Comparison of ENCODE assay signal across 10 cellular contexts in genomic region chr16:56970934-56971767, GRCh38. TPM values are rescaled to one million over a fixed set of nuclear protein-coding genes. Genes with fewer than 3 reads are reported as not detected.
A peak's percentile ranks its signal among the peaks of the same experiment; 100 is the strongest.
DNase-seq lines count a peak whose midpoint lies in the region; ATAC-seq, FAIRE-seq and TF ChIP-seq lines count a peak whose summit lies in the region.
"Had no signal": no experiment of that assay in that cellular context is flagged by ENCODE, and none has a peak within 500 bp of the region (broad histone marks: within the 10 kb centered on the region; RNA-seq: fewer than 3 reads in every experiment).

No MANE protein-coding gene starts in this region.

- no peaks in the 10 kb centered on the region for H3K4me1 ChIP-seq in right cardiac atrium (ENCODE audit: control insufficient read depth, insufficient read depth, low read length)

- ATAC-seq in GM19455 (IDR thresholded peaks at IDR 0.05; ENCODE audit: unreplicated experiment): peak; percentile 71
- ATAC-seq in HG03097 (IDR thresholded peaks at IDR 0.05; ENCODE audit: low FRiP score, unreplicated experiment): peak; percentile 79
- no peak for ATAC-seq in right cardiac atrium

- DNase-seq in EL: peak; percentile 34
- peak; percentile 78 for DNase-seq in amniotic epithelial cell (ENCODE audit: low read depth)
- no peak for DNase-seq in LoVo (ENCODE audit: low spot score)
- no peak for DNase-seq in dorsolateral prefrontal cortex
- no peak for DNase-seq in H54 (ENCODE audit: insufficient read length, low spot score)
- no peak for DNase-seq in right cardiac atrium

- TF ChIP-seq POLR2A in H54 (IDR thresholded peaks at IDR 0.05; ENCODE audit: low read depth, low read length): no peak

- H3K27me3 ChIP-seq in dorsolateral prefrontal cortex (no peaks in the 10 kb centered on the region), right cardiac atrium (ENCODE audit: control insufficient read depth, insufficient read depth) (no peaks in the 10 kb centered on the region)

- H3K9me3 ChIP-seq in right cardiac atrium (ENCODE audit: control insufficient read depth, low read length): no peaks in the 10 kb centered on the region

- no peak for FAIRE-seq in H54 (lab: Jason Lieb, UNC)

- WGBS in right cardiac atrium: 56% methylated on average over 8 of the region's 8 CpGs

- no peak for TF ChIP-seq CTCF in dorsolateral prefrontal cortex (IDR thresholded peaks at IDR 0.05 in 54 of 56, conservative IDR thresholded peaks at IDR 0.05 in 2 of 56; ENCODE audit: low read depth in 1 of 56, partially characterized antibody in 56 of 56)

- intact Hi-C loops in dorsolateral prefrontal cortex (cut with DNase I) (loop anchor here in 1 of 2 donors (5.0 kb wide), 1 partner anchor 66 kb away; no protein-coding TSS in a partner anchor), right cardiac atrium (cut with DNase I) (no loop called here)

- H3K4me3 ChIP-seq in dorsolateral prefrontal cortex: no peak overlapping the region
- no peak overlapping the region for H3K4me3 ChIP-seq in right cardiac atrium (ENCODE audit: low read length)

- H3K27ac ChIP-seq in dorsolateral prefrontal cortex (no peak overlapping the region), right cardiac atrium (ENCODE audit: low read length) (no peak overlapping the region)
- H3K27ac ChIP-seq: KMS-11 had no signal

RNA-seq across cellular contexts. Expression of gene CETP, which starts 9.4 kb away (rescaled TPM):
- total RNA-seq in dorsolateral prefrontal cortex (1 to 10 TPM in 4 of 120 experiments, under 1 TPM in 40, not detected in 76; 0.23 to 1.6 (median 0.50) TPM), right cardiac atrium (under 1 TPM in 2 of 4 donors, not detected in 2; 0.46 to 0.59 TPM)
- polyA plus RNA-seq in right cardiac atrium: 0.34 TPM
- polyA plus RNA-seq: neural cell had no signal

RNA-seq across cellular contexts. Expression of gene NLRC5, which starts 18.2 kb away (rescaled TPM):
- total RNA-seq in dorsolateral prefrontal cortex: 10 to 100 TPM in 103 of 120 experiments, 1 to 10 TPM in 17; 6.0 to 50.1 (median 15.6) TPM
- 10 to 100 TPM in 2 of 4 donors, 1 to 10 TPM in 2; 7.9 to 25.0 (median 13.1) TPM for total RNA-seq in right cardiac atrium
- 8.2 TPM for polyA plus RNA-seq in right cardiac atrium
- polyA plus RNA-seq: neural cell had no signal

RNA-seq across cellular contexts. Expression of gene HERPUD1, which starts 39.2 kb away (rescaled TPM):
- total RNA-seq in dorsolateral prefrontal cortex (100 to 1,000 TPM in 100 of 120 experiments, 10 to 100 TPM in 20; 76.8 to 213 (median 118) TPM), right cardiac atrium (100 to 1,000 TPM in 3 of 4 donors, 10 to 100 TPM in 1; 98.6 to 126 (median 118) TPM)
- 94.6 TPM for polyA plus RNA-seq in right cardiac atrium

Comparison
In these comparisons a context has a peak if more than half of its experiments do, and no peak if none do; other contexts are left out.
1. DNase-seq: peak in EL (single experiment) and amniotic epithelial cell (single experiment); none in LoVo (single experiment), dorsolateral prefrontal cortex (0 of 10), H54 (single experiment) and right cardiac atrium (0 of 3).
2. ATAC-seq: peak in GM19455 (single experiment) and HG03097 (single experiment); none in right cardiac atrium (0 of 2).